In genomic region chr9:5817776-5818336, GRCh38 we compare ENCODE assay signal across 16 cellular contexts. TPM values are rescaled to one million over a fixed set of nuclear protein-coding genes. Genes with fewer than 3 reads are reported as not detected.
DNase-seq lines count a peak whose midpoint lies in the region; ATAC-seq, FAIRE-seq and TF ChIP-seq lines count a peak whose summit lies in the region.
"Had no signal": no experiment of that assay in that cellular context is flagged by ENCODE, and none has a peak within 500 bp of the region (broad histone marks: within the 10 kb centered on the region; RNA-seq: fewer than 3 reads in every experiment).

No MANE protein-coding gene starts in this region.

- no peaks in the 10 kb centered on the region for H3K79me2 ChIP-seq in keratinocyte (ENCODE audit: control insufficient read depth, insufficient read depth, low read length)

- H3K27ac ChIP-seq in keratinocyte (ENCODE audit: control insufficient read depth, insufficient read depth, low read length) (peak overlapping the region; percentile 38), substantia nigra (ENCODE audit: low read depth, low read length, poor library complexity, severe bottlenecking) (no peak overlapping the region)
- H3K27ac ChIP-seq: prostate gland, VCaP had no signal

- H3K27me3 Mint-ChIP-seq in stimulated activated naive CD8-positive, alpha-beta T cell treated with anti-CD3 and anti-CD28 coated beads, Interleukin-15, amount 100 ng/mL, for 72 hours: no peaks in the 10 kb centered on the region
- H3K27me3 Mint-ChIP-seq in immature natural killer cell (ENCODE audit: low read depth in 3 of 3): no peaks in the 10 kb centered on the region
- H3K27me3 Mint-ChIP-seq: memory B cell had no signal

- no peak overlapping the region for H3K4me3 ChIP-seq in keratinocyte (ENCODE audit: control insufficient read depth in 2 of 3, extremely low read depth in 1 of 3, insufficient read depth in 2 of 3, low read depth in 1 of 3, low read length in 3 of 3)
- H3K4me3 ChIP-seq: prostate gland had no signal

- no peak overlapping the region for H3K9ac ChIP-seq in keratinocyte (ENCODE audit: control insufficient read depth, extremely low read depth, insufficient read depth, low read length)

- H3K4me1 ChIP-seq in keratinocyte (ENCODE audit: control insufficient read depth, extremely low read depth, insufficient read depth, low read length): peaks cover 19% of the 10 kb centered on the region
- H3K4me1 ChIP-seq: prostate gland had no signal

- H3K9me3 Mint-ChIP-seq in stimulated activated naive CD8-positive, alpha-beta T cell treated with anti-CD3 and anti-CD28 coated beads, Interleukin-15, amount 100 ng/mL, for 72 hours: no peaks in the 10 kb centered on the region
- H3K9me3 Mint-ChIP-seq in immature natural killer cell: no peaks in the 10 kb centered on the region

- in situ Hi-C loops in Caki2 (cut with HindIII; ENCODE audit: low pct_unique_long_range_greater_than_20kb, low sequenced_read_pairs): no loop called here

- peak; percentile 86 for FAIRE-seq in keratinocyte (lab: Jason Lieb, UNC)

- no peak overlapping the region for H3K4me3 Mint-ChIP-seq in stimulated activated naive CD8-positive, alpha-beta T cell treated with anti-CD3 and anti-CD28 coated beads, Interleukin-15, amount 100 ng/mL, for 72 hours
- H3K4me3 Mint-ChIP-seq in immature natural killer cell: no peak overlapping the region
- H3K4me3 Mint-ChIP-seq: memory B cell had no signal

- no peaks in the 10 kb centered on the region for H3K27me3 ChIP-seq in keratinocyte (ENCODE audit: control insufficient read depth, extremely low read depth, insufficient read depth, low read length)

- no peak for ATAC-seq in stimulated activated naive CD8-positive, alpha-beta T cell treated with anti-CD3 and anti-CD28 coated beads, Interleukin-15, amount 100 ng/mL, for 72 hours
- ATAC-seq: Panc1 had no signal

- no peak overlapping the region for H3K27ac Mint-ChIP-seq in stimulated activated naive CD8-positive, alpha-beta T cell treated with anti-CD3 and anti-CD28 coated beads, Interleukin-15, amount 100 ng/mL, for 72 hours
- H3K27ac Mint-ChIP-seq in immature natural killer cell: peak overlapping the region in 3 of 6 donors; percentile 10 to 62 (median 44)
- H3K27ac Mint-ChIP-seq: memory B cell had no signal

- DNase-seq in Caki2 (ENCODE audit: low read depth): peak; percentile 74
- peak; percentile 85 for DNase-seq in amniotic epithelial cell (ENCODE audit: low read depth)
- DNase-seq in keratinocyte (ENCODE audit: low read depth, low spot score): no peak
- DNase-seq in stimulated activated CD4-positive, alpha-beta T cell treated with anti-CD3 and anti-CD28 coated beads, Interleukin-2, amount 100 ng/mL, for 48 hours: no peak
- no peak for DNase-seq in substantia nigra (lab: John Stamatoyannopoulos, UW)
- no peak for DNase-seq in stimulated activated naive CD8-positive, alpha-beta T cell treated with anti-CD3 and anti-CD28 coated beads, Interleukin-15, amount 100 ng/mL, for 72 hours
- DNase-seq in immature natural killer cell: no peak
- DNase-seq: activated T-cell treated with anti-CD3 and anti-CD28 coated beads, Interleukin-2, amount 50 U/mL, for 48 hours; central memory CD4-positive, alpha-beta T cell; glutamatergic neuron; NCI-H187 treated with DMSO at 0.1 percent for 48 hours had no signal

- no peak overlapping the region for H2AFZ ChIP-seq in keratinocyte (ENCODE audit: control insufficient read depth, low read length)

- dilution Hi-C loops in keratinocyte (cut with MboI; ENCODE audit: extremely low pct_ligation_motif_present, low sequenced_read_pairs): no loop called here

- TF ChIP-seq RAD21 in Ishikawa (IDR thresholded peaks at IDR 0.05; ENCODE audit: low read depth): no peak

- no peaks in the 10 kb centered on the region for H4K20me1 ChIP-seq in keratinocyte (ENCODE audit: control insufficient read depth, extremely low read depth, insufficient read depth, low read length)

- TF ChIP-seq CTCF in keratinocyte (optimal IDR thresholded peaks at IDR 0.05 in 1 of 3, IDR thresholded peaks at IDR 0.05 in 1 of 3, conservative IDR thresholded peaks at IDR 0.05 in 1 of 3; ENCODE audit: extremely low read depth in 1 of 3, insufficient read depth in 2 of 3, low read length in 3 of 3): no peak

- H3K4me1 Mint-ChIP-seq in stimulated activated naive CD8-positive, alpha-beta T cell treated with anti-CD3 and anti-CD28 coated beads, Interleukin-15, amount 100 ng/mL, for 72 hours: no peaks in the 10 kb centered on the region
- peaks cover 17 to 61% of the 10 kb centered on the region in 2 donors for H3K4me1 Mint-ChIP-seq in immature natural killer cell

- H3K4me2 ChIP-seq in keratinocyte (ENCODE audit: control insufficient read depth, extremely low read depth, insufficient read depth, low read depth, low read length): no peak overlapping the region

- peaks cover 4 to 5% of the 10 kb centered on the region in 2 experiments for H3K36me3 ChIP-seq in keratinocyte (ENCODE audit: control insufficient read depth in 2 of 2, extremely low read depth in 1 of 2, insufficient read depth in 2 of 2, low read length in 2 of 2)
- H3K36me3 ChIP-seq: prostate gland had no signal

- H3K9me1 ChIP-seq in keratinocyte (ENCODE audit: control insufficient read depth, extremely low read depth, insufficient read depth, low read length): no peaks in the 10 kb centered on the region

- H3K9me3 ChIP-seq in keratinocyte (ENCODE audit: control insufficient read depth, low read depth, low read length): no peaks in the 10 kb centered on the region
- H3K9me3 ChIP-seq: prostate gland had no signal

- H3K36me3 Mint-ChIP-seq in immature natural killer cell: peaks cover 18 to 44% (median 18%) of the 10 kb centered on the region in 3 donors

- no peak for TF ChIP-seq EP300 in Ishikawa (IDR thresholded peaks at IDR 0.05; ENCODE audit: borderline replicate concordance)

TF ChIP-seq in Ishikawa, 13 proteins besides CTCF, POLR2A, EP300 and RAD21:
- TF ChIP-seq EGR1 (IDR thresholded peaks at IDR 0.05): no peak
- TF ChIP-seq ZBTB7A (IDR thresholded peaks at IDR 0.05; ENCODE audit: low read depth): no peak
- peak; percentile 85 for TF ChIP-seq TEAD4 (IDR thresholded peaks at IDR 0.05)
- TF ChIP-seq CREB1 (IDR thresholded peaks at IDR 0.05; ENCODE audit: low read depth): no peak
- TF ChIP-seq NFIC (IDR thresholded peaks at IDR 0.05): no peak
- no peak for TF ChIP-seq YY1 (IDR thresholded peaks at IDR 0.05; ENCODE audit: low read depth)
- TF ChIP-seq CEBPB (IDR thresholded peaks at IDR 0.05): peak; percentile 92
- no peak for TF ChIP-seq USF1 (IDR thresholded peaks at IDR 0.05)

RNA-seq across cellular contexts. Expression of gene ERMP1, which starts 15.1 kb away (rescaled TPM):
- total RNA-seq in Caki2 (2014; rRNA removed; shearing (Covaris generic); ENCODE audit: low replicate concordance): 12.6 and 16.3 TPM in 2 replicates
- polyA plus RNA-seq in keratinocyte (18.2 to 30.2 TPM (median 27.0 TPM) in 3 replicates), immature natural killer cell (10 to 100 TPM; 19.6 to 54.2 (median 31.0) TPM)
- 6.9 TPM for polyA plus RNA-seq in keratinocyte (2011; ENCODE audit: low read depth)
- polyA plus RNA-seq in keratinocyte (2011; cell fraction: cytosol; rRNA removed): 7.1 and 14.8 TPM in 2 replicates
- 37.7 and 48.5 TPM in 2 replicates for polyA plus RNA-seq in keratinocyte (2011; cell fraction: nucleus; rRNA removed)
- 16.3 and 17.8 TPM in 2 replicates for polyA plus RNA-seq in keratinocyte (2012; ENCODE audit: low replicate concordance)
- polyA minus RNA-seq in keratinocyte: 21.8 to 45.3 TPM (median 42.6 TPM) in 3 replicates
- polyA minus RNA-seq in keratinocyte (2011; cell fraction: cytosol; rRNA and poly(A)+ RNA removed): 16.9 TPM
- polyA minus RNA-seq in keratinocyte (2011; cell fraction: nucleus; rRNA and poly(A)+ RNA removed): 49.9 and 90.3 TPM in 2 replicates

Comparison
In these comparisons a context has a peak if more than half of its experiments do, and no peak if none do; other contexts are left out.
1. DNase-seq: peak in Caki2 (single experiment) and amniotic epithelial cell (single experiment); none in keratinocyte (single experiment), stimulated activated CD4-positive, alpha-beta T cell treated with anti-CD3 and anti-CD28 coated beads, Interleukin-2, amount 100 ng/mL, for 48 hours (0 of 2), substantia nigra (0 of 49), stimulated activated naive CD8-positive, alpha-beta T cell treated with anti-CD3 and anti-CD28 coated beads, Interleukin-15, amount 100 ng/mL, for 72 hours (0 of 2) and immature natural killer cell (0 of 3).